In genomic region chr11:118438314-118438931, GRCh38 we compare ENCODE assay signal across 8 cellular contexts. TPM values are rescaled to one million over a fixed set of nuclear protein-coding genes. Genes with fewer than 3 reads are reported as not detected.
A peak's percentile ranks its signal among the peaks of the same experiment; 100 is the strongest.
DNase-seq lines count a peak whose midpoint lies in the region; ATAC-seq lines count a peak whose summit lies in the region.

No MANE protein-coding gene starts in this region.

- no peak overlapping the region for H3K23ac ChIP-seq in mesenchymal stem cell (ENCODE audit: low read length in 2 of 2)

- peak overlapping the region in 1 of 2 experiments; percentile 3 for H2BK12ac ChIP-seq in mesenchymal stem cell (ENCODE audit: low read length in 2 of 2)

- peaks cover 6% of the 10 kb centered on the region for H3K4me1 ChIP-seq in mesenchymal stem cell (ENCODE audit: control insufficient read depth, insufficient read depth, low read depth, low read length)

- H2BK15ac ChIP-seq in mesenchymal stem cell (ENCODE audit: low read depth, poor library complexity, severe bottlenecking) = peak overlapping the region; percentile 33

- no peaks in the 10 kb centered on the region for H3K36me3 ChIP-seq in mesenchymal stem cell (ENCODE audit: control insufficient read depth in 1 of 2, insufficient read depth in 2 of 2, low read depth in 1 of 2, low read length in 2 of 2)

- H3K9me3 ChIP-seq in mesenchymal stem cell (ENCODE audit: control insufficient read depth, low read length) = no peaks in the 10 kb centered on the region

- H3K79me1 ChIP-seq in mesenchymal stem cell (replicated peaks; ENCODE audit: low read length, poor library complexity, severe bottlenecking) = no peaks in the 10 kb centered on the region

- no peak for ATAC-seq in HG03342 (IDR thresholded peaks at IDR 0.05; ENCODE audit: unreplicated experiment)

- H3K4ac ChIP-seq in mesenchymal stem cell (ENCODE audit: low read depth in 1 of 2, low read length in 2 of 2) = no peak overlapping the region

- 3% methylated on average over 12 of the region's 14 CpGs for WGBS in mesenchymal stem cell

- H3K4me2 ChIP-seq in mesenchymal stem cell (ENCODE audit: low read length, poor library complexity, severe bottlenecking) = peak overlapping the region; percentile 84

- H4K91ac ChIP-seq in mesenchymal stem cell (ENCODE audit: low read length) = no peak overlapping the region

- no peaks in the 10 kb centered on the region for H3K27me3 ChIP-seq in mesenchymal stem cell (ENCODE audit: control insufficient read depth in 1 of 2, insufficient read depth in 1 of 2, low read length in 2 of 2)

- H2AFZ ChIP-seq in mesenchymal stem cell (ENCODE audit: low read depth, low read length) = no peak overlapping the region

- no peak overlapping the region for H2BK5ac ChIP-seq in mesenchymal stem cell (ENCODE audit: low read depth, low read length, poor library complexity, severe bottlenecking)

- no peak overlapping the region for H3K14ac ChIP-seq in mesenchymal stem cell (ENCODE audit: low read length in 2 of 2)

- H2AK5ac ChIP-seq in mesenchymal stem cell (ENCODE audit: low read length, severe bottlenecking) = no peak overlapping the region

- peak; percentile 76 for DNase-seq in activated CD8-positive, alpha-beta memory T cell treated with anti-CD3 and anti-CD28 coated beads for 24 hours
- no peak for DNase-seq in activated CD8-positive, alpha-beta memory T cell treated with anti-CD3 and anti-CD28 coated beads, Interleukin-2, amount 50 U/mL, for 48 hours
- DNase-seq in NCI-H146 (lab: John Stamatoyannopoulos, UW) = peak; percentile 34
- DNase-seq in activated CD4-positive, alpha-beta T cell treated with anti-CD3 and anti-CD28 coated beads, Interleukin-2, amount 50 U/mL, for 24 hours (ENCODE audit: low read depth in 1 of 2, low spot score in 1 of 2) = peak; percentile 23 to 34
- peak; percentile 53 for DNase-seq in ecto neural progenitor cell (ENCODE audit: low spot score)
- peak; percentile 94 for DNase-seq in mesenchymal stem cell
- peak; percentile 11 to 29 for DNase-seq in stimulated activated CD8-positive, alpha-beta memory T cell treated with anti-CD3 and anti-CD28 coated beads, Interleukin-15, amount 100 ng/mL, for 4 hours (ENCODE audit: low read depth in 2 of 2)

- no peak overlapping the region for H4K8ac ChIP-seq in mesenchymal stem cell (ENCODE audit: low read length)

- peak overlapping the region; percentile 56 to 81 for H3K4me3 ChIP-seq in mesenchymal stem cell (ENCODE audit: insufficient read depth in 1 of 2, low read depth in 1 of 2, low read length in 2 of 2)

- H2BK120ac ChIP-seq in mesenchymal stem cell (ENCODE audit: low read depth, low read length) = no peak overlapping the region

- H3K18ac ChIP-seq in mesenchymal stem cell (ENCODE audit: low read depth in 1 of 2, low read length in 2 of 2) = peak overlapping the region in 1 of 2 experiments; percentile 69

- H3K27ac ChIP-seq in mesenchymal stem cell (ENCODE audit: low read length, poor library complexity, severe bottlenecking) = peak overlapping the region; percentile 50

- H3K9ac ChIP-seq in mesenchymal stem cell (ENCODE audit: low read length) = peak overlapping the region; percentile 88

RNA-seq across cellular contexts. Expression of gene KMT2A, which starts 2.1 kb away (rescaled TPM):
- 10.2 TPM for polyA plus RNA-seq in mesenchymal stem cell (2013, experiment 1 of 2)
- polyA plus RNA-seq in mesenchymal stem cell (2013, experiment 2 of 2) = 9.5 TPM

RNA-seq across cellular contexts. Expression of gene ATP5MG, which starts 37.0 kb away (rescaled TPM):
- polyA plus RNA-seq in mesenchymal stem cell (2013, experiment 1 of 2) = 757 TPM
- polyA plus RNA-seq in mesenchymal stem cell (2013, experiment 2 of 2) = 746 TPM
